In genomic region chr5:75964008-75964407, GRCh38 we compare ENCODE assay signal across 17 cellular contexts.
DNase-seq lines count a peak whose midpoint lies in the region; ATAC-seq, FAIRE-seq and TF ChIP-seq lines count a peak whose summit lies in the region.
"Had no signal": no experiment of that assay in that cellular context is flagged by ENCODE, and none has a peak within 500 bp of the region (broad histone marks: within the 10 kb centered on the region; RNA-seq: fewer than 3 reads in every experiment).

No MANE protein-coding gene starts in this region.

- no peak for FAIRE-seq in D721Med (lab: Jason Lieb, UNC)

- no peak for TF ChIP-seq CTCF in GM10248 (IDR thresholded peaks at IDR 0.05; ENCODE audit: control extremely low read depth, extremely low read depth, low read depth, missing control alignments)
- TF ChIP-seq CTCF in GM20000 (IDR thresholded peaks at IDR 0.05; ENCODE audit: extremely low read depth, missing control alignments) = no peak
- no peak for TF ChIP-seq CTCF in D721Med (IDR thresholded peaks at IDR 0.05; ENCODE audit: insufficient read depth, missing control alignments)

- POLR2A ChIA-PET in GM10248 (lab: Yijun Ruan, JAX) = no interaction called here

- ATAC-seq in HG03175 (IDR thresholded peaks at IDR 0.05; ENCODE audit: unreplicated experiment) (peak; percentile 92), HG03045 (IDR thresholded peaks at IDR 0.05; ENCODE audit: unreplicated experiment) (no peak)
- ATAC-seq: left cardiac atrium, psoas muscle had no signal

- CTCF ChIA-PET in GM10248 (lab: Yijun Ruan, JAX) = no interaction called here

- DNase-seq in GM10248 (ENCODE audit: extremely low spot score) = peak; percentile 37
- peak; percentile 15 for DNase-seq in GM20000 (ENCODE audit: low spot score)
- DNase-seq in SKM-1 treated with dmso at 0.1 percent for 144 hours (lab: John Stamatoyannopoulos, UW; ENCODE audit: unreplicated experiment) = peak; percentile 19
- no peak for DNase-seq in amniotic stem cell (lab: John Stamatoyannopoulos, UW)
- DNase-seq in D721Med (ENCODE audit: insufficient read length, low spot score) = no peak
- DNase-seq in stimulated activated CD4-positive, alpha-beta T cell treated with anti-CD3 and anti-CD28 coated beads, Interleukin-4, amount 100 ng/mL, for 24 hours = no peak
- DNase-seq: activated CD4-positive, alpha-beta memory T cell treated with anti-CD3 and anti-CD28 coated beads, Interleukin-2, amount 10 ng/mL, durations not matched to agents 7 days and 5 days; Calu3; colonic mucosa; hippocampal formation; IMR-90; left cardiac atrium; NCI-H524 treated with DMSO at 0.1 percent for 48 hours; psoas muscle; T-helper 2 cell had no signal

Comparison
In these comparisons a context has a peak if more than half of its experiments do, and no peak if none do; other contexts are left out.
1. DNase-seq: peak in GM10248 (single experiment), GM20000 (single experiment) and SKM-1 treated with dmso at 0.1 percent for 144 hours (single experiment); none in amniotic stem cell (single experiment), D721Med (single experiment) and stimulated activated CD4-positive, alpha-beta T cell treated with anti-CD3 and anti-CD28 coated beads, Interleukin-4, amount 100 ng/mL, for 24 hours (single experiment).